ENCODE assay signal across 15 cellular contexts in genomic region chr2:9232886-9233285, GRCh38. TPM values are rescaled to one million over a fixed set of nuclear protein-coding genes. Genes with fewer than 3 reads are reported as not detected.
DNase-seq lines count a peak whose midpoint lies in the region; ATAC-seq, FAIRE-seq and TF ChIP-seq lines count a peak whose summit lies in the region.
"Had no signal": no experiment of that assay in that cellular context is flagged by ENCODE, and none has a peak within 500 bp of the region (broad histone marks: within the 10 kb centered on the region; RNA-seq: fewer than 3 reads in every experiment).

No MANE protein-coding gene starts in this region.

- no TSS peak for BruUV-seq in GM12878 (replicated peaks; lab: Mats Ljungman, UMichigan)

- H3K9me3 ChIP-seq in BLaER1 treated with 17β-estradiol and CSF1 and Interleukin-3, amounts not matched to agents 10 nM and 100 nM (replicated peaks in 1 of 11) = no peaks in the 10 kb centered on the region
- H3K9me3 ChIP-seq in GM12878 (replicated peaks; ENCODE audit: control insufficient read depth, insufficient read depth, low read length) (no peaks in the 10 kb centered on the region), neural cell (ENCODE audit: low read length) (no peaks in the 10 kb centered on the region), HAP-1 (no peaks in the 10 kb centered on the region)
- H3K9me3 ChIP-seq: psoas muscle had no signal

- intact Hi-C loops in GM12878 (cut with micrococcal nuclease; ENCODE audit: unreplicated experiment) = no loop called here

- peaks cover 46 to 100% (median 76%) of the 10 kb centered on the region in 11 experiments for H4K20me1 ChIP-seq in BLaER1 treated with 17β-estradiol and CSF1 and Interleukin-3, amounts not matched to agents 10 nM and 100 nM
- no peaks in the 10 kb centered on the region for H4K20me1 ChIP-seq in GM12878 (ENCODE audit: control insufficient read depth, insufficient read depth)
- H4K20me1 ChIP-seq in neural cell (ENCODE audit: insufficient read depth) = peaks cover 8% of the 10 kb centered on the region

- peaks cover 0 to 18% (median 0%) of the 10 kb centered on the region in 11 experiments; a peak in 4 of 22 replicates for H3K27me3 ChIP-seq in BLaER1 treated with 17β-estradiol and CSF1 and Interleukin-3, amounts not matched to agents 10 nM and 100 nM
- H3K27me3 ChIP-seq in GM12878 (replicated peaks in 1 of 2; ENCODE audit: control insufficient read depth in 2 of 2, insufficient read depth in 2 of 2, low read length in 1 of 2) = peaks cover 5 to 8% of the 10 kb centered on the region in 2 experiments; a peak in 2 of 4 replicates
- no peaks in the 10 kb centered on the region for H3K27me3 ChIP-seq in neural cell (ENCODE audit: insufficient read depth, low read depth, low read length)
- H3K27me3 ChIP-seq in HAP-1 (ENCODE audit: low read depth) = no peaks in the 10 kb centered on the region

- H3F3A ChIP-seq in neural cell (ENCODE audit: insufficient read depth, low read length, poor library complexity, severe bottlenecking) = no peaks in the 10 kb centered on the region

- TF ChIP-seq RAD21 in GM12878 (IDR thresholded peaks at IDR 0.05; ENCODE audit: insufficient read depth, low read depth, low read length) = no peak
- no peak for TF ChIP-seq RAD21 in neural cell (conservative IDR thresholded peaks at IDR 0.05)

- CTCF ChIA-PET in GM12878 (lab: Yijun Ruan, JAX) = no interaction called here

- no peak overlapping the region for H3K9ac ChIP-seq in BLaER1 treated with 17β-estradiol and CSF1 and Interleukin-3, amounts not matched to agents 10 nM and 100 nM
- no peak overlapping the region for H3K9ac ChIP-seq in GM12878 (ENCODE audit: control insufficient read depth, insufficient read depth, low read length)
- H3K9ac ChIP-seq in neural cell (ENCODE audit: low read length) = no peak overlapping the region

- SMC1A ChIA-PET in GM12878 (lab: Charles Lee; ENCODE audit: uncharacterized antibody, unreplicated experiment) = no interaction called here

- H3K4me1 ChIP-seq in BLaER1 treated with 17β-estradiol and CSF1 and Interleukin-3, amounts not matched to agents 10 nM and 100 nM = peaks cover 95 to 100% (median 99%) of the 10 kb centered on the region in 10 experiments
- H3K4me1 ChIP-seq in GM12878 (ENCODE audit: control insufficient read depth, insufficient read depth, low read length) = no peaks in the 10 kb centered on the region
- peaks cover 16% of the 10 kb centered on the region for H3K4me1 ChIP-seq in HAP-1

- WGBS in GM12878 (ENCODE audit: insufficient coverage, insufficient replicate concordance, low lambda C conversion rate, missing lambda C conversion rate) = 29% methylated on average over 7 of the region's 7 CpGs

- POLR2A ChIA-PET in GM12878 (lab: Charles Lee) = no interaction called here

- H3K9me2 ChIP-seq in neural cell (ENCODE audit: insufficient read depth, low read length) = no peaks in the 10 kb centered on the region

- H3K4me3 ChIP-seq in BLaER1 treated with 17β-estradiol and CSF1 and Interleukin-3, amounts not matched to agents 10 nM and 100 nM = no peak overlapping the region
- H3K4me3 ChIP-seq in GM12878 = no peak overlapping the region
- no peak overlapping the region for H3K4me3 ChIP-seq in neural cell (ENCODE audit: low read length)
- no peak overlapping the region for H3K4me3 ChIP-seq in HAP-1
- H3K4me3 ChIP-seq: psoas muscle had no signal

- FAIRE-seq in GM12878 (lab: Jason Lieb, UNC) = no peak

- TF ChIP-seq CTCF in GM12878 (IDR thresholded peaks at IDR 0.05 in 2 of 3, conservative IDR thresholded peaks at IDR 0.05 in 1 of 3; ENCODE audit: control insufficient read depth in 2 of 3, extremely low read depth in 1 of 3, insufficient read depth in 1 of 3, low read depth in 3 of 3, low read length in 3 of 3) = no peak
- TF ChIP-seq CTCF in neural cell (IDR thresholded peaks at IDR 0.05; ENCODE audit: poor library complexity, severe bottlenecking) = no peak

- peaks cover 0 to 6% (median 0%) of the 10 kb centered on the region in 11 experiments; a peak in 3 of 22 replicates for H3K36me3 ChIP-seq in BLaER1 treated with 17β-estradiol and CSF1 and Interleukin-3, amounts not matched to agents 10 nM and 100 nM
- H3K36me3 ChIP-seq in GM12878 (ENCODE audit: control insufficient read depth in 2 of 2, insufficient read depth in 2 of 2, low read length in 1 of 2) = no peaks in the 10 kb centered on the region
- H3K36me3 ChIP-seq in neural cell (ENCODE audit: insufficient read depth, low read length) = no peaks in the 10 kb centered on the region
- no peaks in the 10 kb centered on the region for H3K36me3 ChIP-seq in HAP-1 (replicated peaks)

- H3K79me2 ChIP-seq in GM12878 (ENCODE audit: control insufficient read depth, insufficient read depth, low read length) (no peaks in the 10 kb centered on the region), neural cell (replicated peaks; ENCODE audit: insufficient read depth, low read length) (peaks cover 94% of the 10 kb centered on the region)

- H3K4me2 ChIP-seq in BLaER1 treated with 17β-estradiol and CSF1 and Interleukin-3, amounts not matched to agents 10 nM and 100 nM = peak overlapping the region; percentile 77 to 95 (median 88); a peak in 21 of 22 replicates
- no peak overlapping the region for H3K4me2 ChIP-seq in GM12878 (ENCODE audit: control insufficient read depth, insufficient read depth)
- H3K4me2 ChIP-seq in neural cell (ENCODE audit: low read length) = no peak overlapping the region

- RAD21 ChIA-PET in GM12878 (lab: Charles Lee; ENCODE audit: unreplicated experiment) = no interaction called here

- H2AFZ ChIP-seq in GM12878 (ENCODE audit: control insufficient read depth, low read depth, low read length) = no peak overlapping the region
- H2AFZ ChIP-seq in neural cell (ENCODE audit: low read depth, low read length) = no peak overlapping the region

- DNase-seq in NCI-H146 (lab: John Stamatoyannopoulos, UW) (peak; percentile 61), GM12878 (ENCODE audit: low read depth, low spot score) (no peak), GF-D8 (lab: John Stamatoyannopoulos, UW) (no peak), HAP-1 (ENCODE audit: low spot score in 2 of 2) (no peak)
- DNase-seq: NCI-H526 treated with DMSO at 0.1 percent for 48 hours; psoas muscle; SIG-M5; stimulated activated CD4-positive, alpha-beta T cell treated with anti-CD3 and anti-CD28 coated beads, Interleukin-4, amount 100 ng/mL, for 1 hour; stimulated activated naive B cell treated with anti-CD40 and anti-IgM and Interleukin-4, amounts not matched to agents 10 μg/mL and 1 μg/mL and 100 μg/mL, for 72 hours had no signal

- TF ChIP-seq EP300 in GM12878 (IDR thresholded peaks at IDR 0.05; ENCODE audit: borderline replicate concordance in 1 of 2, control insufficient read depth in 1 of 2, low read depth in 2 of 2, low read length in 2 of 2) (no peak), neural cell (conservative IDR thresholded peaks at IDR 0.05; ENCODE audit: poor library complexity, severe bottlenecking) (no peak)

- peak overlapping the region in 4 of 11 experiments; percentile 6 to 78 (median 50); a peak in 2 of 22 replicates for H3K27ac ChIP-seq in BLaER1 treated with 17β-estradiol and CSF1 and Interleukin-3, amounts not matched to agents 10 nM and 100 nM
- H3K27ac ChIP-seq in GM12878 (ENCODE audit: control insufficient read depth, insufficient read depth) (no peak overlapping the region), neural cell (ENCODE audit: low read length) (no peak overlapping the region)
- H3K27ac ChIP-seq: C4-2B, psoas muscle had no signal

- in situ Hi-C loops in GM12878 (cut with MboI) (no loop called here), HAP-1 (cut with MboI; ENCODE audit: low sequenced_read_pairs) (no loop called here)

- peak; percentile 50 for ATAC-seq in GM12878
- no peak for ATAC-seq in GM19324 (IDR thresholded peaks at IDR 0.05; ENCODE audit: low FRiP score, unreplicated experiment)
- ATAC-seq in GM19395 (IDR thresholded peaks at IDR 0.05; ENCODE audit: unreplicated experiment) = no peak
- ATAC-seq: activated naive CD4-positive, alpha-beta T cell treated with anti-CD3 and anti-CD28 coated beads, Interleukin-2, amount 50 U/mL, for 72 hours; psoas muscle; stimulated activated naive B cell treated with anti-CD40 and anti-IgM and Interleukin-4, amounts not matched to agents 10 μg/mL and 1 μg/mL and 100 μg/mL, for 72 hours had no signal

- TF ChIP-seq POLR2A in GM12878 (IDR thresholded peaks at IDR 0.05; ENCODE audit: low read depth, low read length) = no peak

TF ChIP-seq in GM12878, 131 proteins besides CTCF, POLR2A, EP300 and RAD21:
- TF ChIP-seq ATF7 (IDR thresholded peaks at IDR 0.05; ENCODE audit: low read depth) (no peak), ZNF217 (IDR thresholded peaks at IDR 0.05) (no peak), ZBED1 (IDR thresholded peaks at IDR 0.05; ENCODE audit: borderline replicate concordance) (no peak), HDGF (IDR thresholded peaks at IDR 0.05) (no peak), RUNX3 (IDR thresholded peaks at IDR 0.05; ENCODE audit: low read length) (no peak)

RNA-seq across cellular contexts. Expression of gene ASAP2, which starts 26.3 kb away (rescaled TPM):
- 0.06 TPM in 1 of 2 replicates, not detected in the other for total RNA-seq in GM12878 (2013; cell fraction: nucleolus; rRNA removed)
- total RNA-seq in GM12878 (2014; rRNA removed) (0.06 and 0.16 TPM in 2 replicates), GM12878 (2014; rRNA removed; fragmentation: Illumina TruSeq; extraction: Trizol) (0.05 and 0.09 TPM in 2 replicates), GM12878 (2021) (0.10 and 0.13 TPM in 2 replicates)
- polyA plus RNA-seq in GM12878 (2011; ENCODE audit: low read depth) = 0.04 TPM
- polyA plus RNA-seq in GM12878 (2011; rRNA removed) (0.27 and 0.53 TPM in 2 replicates), GM12878 (2014; fragmentation: Illumina TruSeq; extraction: Trizol) (0.06 and 0.08 TPM in 2 replicates), GM12878 (2014; fragmentation: Nextera tagmentation; extraction: Ambion mirVana) (under 1 TPM in 1 of 2 experiments, not detected in 1; 0.05 TPM), GM12878 (2014; rRNA removed) (not detected in 2 replicates), GM12878 (2016; fragmentation: Nextera tagmentation; extraction: Ambion mirVana) (not detected), neural cell (41.0 and 54.6 TPM in 2 replicates)
- polyA plus RNA-seq in GM12878 (2011; cell fraction: cytosol; rRNA removed) = 0.18 and 0.22 TPM in 2 replicates
- polyA plus RNA-seq in GM12878 (2011; cell fraction: nucleus; rRNA removed) = 0.46 and 0.76 TPM in 2 replicates
- 0.04 TPM in 1 of 2 replicates, not detected in the other for polyA plus RNA-seq in GM12878 (2012)
- 0.15 and 1.6 TPM in 2 replicates for polyA minus RNA-seq in GM12878 (2011; rRNA and poly(A)+ RNA removed)
- 0.40 and 0.42 TPM in 2 replicates for polyA minus RNA-seq in GM12878 (2011; cell fraction: cytosol; rRNA and poly(A)+ RNA removed)
- 0.19 and 0.36 TPM in 2 replicates for polyA minus RNA-seq in GM12878 (2011; cell fraction: nucleus; rRNA and poly(A)+ RNA removed)
- polyA minus RNA-seq in neural cell = 74.3 and 91.7 TPM in 2 replicates

Comparison
In these comparisons a context has a peak if more than half of its experiments do, and no peak if none do; other contexts are left out.
1. H3K4me2 ChIP-seq: peak in BLaER1 treated with 17β-estradiol and CSF1 and Interleukin-3, amounts not matched to agents 10 nM and 100 nM (11 of 11); none in GM12878 (single experiment) and neural cell (single experiment).
2. RNA of gene ASAP2, which starts 26.3 kb away (polyA plus RNA-seq): 41.0 to 54.6 TPM in neural cell; 0.04 to 0.76 TPM in GM12878; every median in the first group is over 10 times any median in the second.